ENCODE assay signal across 8 cellular contexts in genomic region chr12:14885718-14886201, GRCh38. TPM values are rescaled to one million over a fixed set of nuclear protein-coding genes. Genes with fewer than 3 reads are reported as not detected.
DNase-seq lines count a peak whose midpoint lies in the region; ATAC-seq, FAIRE-seq and TF ChIP-seq lines count a peak whose summit lies in the region.

Gene MGP (minus strand): TSS chr12:14885854. CDS start chr12:14885791, 63 bp downstream.

- no peaks in the 10 kb centered on the region for H3K9me1 ChIP-seq in IMR-90 (ENCODE audit: insufficient read depth, low read length)

- H4K8ac ChIP-seq in IMR-90 (ENCODE audit: low read depth in 2 of 2, low read length in 2 of 2) = no peak within 1 kb of the TSS

- TF ChIP-seq POLR2A in IMR-90 (IDR thresholded peaks at IDR 0.05; ENCODE audit: low read depth, low read length) = no peak

- no peaks in the 10 kb centered on the region for H4K20me1 ChIP-seq in IMR-90 (ENCODE audit: insufficient read depth, low read length)

- no peak within 1 kb of the TSS for H3K56ac ChIP-seq in IMR-90 (ENCODE audit: extremely low read depth, insufficient read depth, low read length)

- POLR2A ChIA-PET in IMR-90 (lab: Charles Lee; ENCODE audit: unreplicated experiment) = no interaction called here

- H3K9ac ChIP-seq in IMR-90 (ENCODE audit: low read depth, low read length) (0 out of 2 replicates have a peak within 1 kb of the TSS, but pooled peaks have one; percentile 24), subcutaneous abdominal adipose tissue (ENCODE audit: low read length in 5 of 5) (peak within 1 kb of the TSS; percentile 22 to 75 (median 65))

- H3K14ac ChIP-seq in IMR-90 (replicated peaks; ENCODE audit: low read depth, low read length) = no peak within 1 kb of the TSS

- no peak within 1 kb of the TSS for H4K5ac ChIP-seq in IMR-90 (ENCODE audit: low read depth, low read length)

- H2AK5ac ChIP-seq in IMR-90 (ENCODE audit: low read depth, low read length) = no peak within 1 kb of the TSS

- peak within 1 kb of the TSS; percentile 84 for H3K4me2 ChIP-seq in IMR-90 (ENCODE audit: low read depth, low read length)

- no peak within 1 kb of the TSS for H4K91ac ChIP-seq in IMR-90 (ENCODE audit: insufficient read depth, low read depth, low read length)

- TF ChIP-seq RAD21 in IMR-90 (IDR thresholded peaks at IDR 0.05; ENCODE audit: low read length) = no peak

- peak within 1 kb of the TSS; percentile 13; the same call in 1 of the 2 replicates for H3K18ac ChIP-seq in IMR-90 (ENCODE audit: low read depth, low read length)

- H3K4me1 ChIP-seq in IMR-90 (ENCODE audit: control insufficient read depth, insufficient read depth, low read length) = peaks cover 8% of the 10 kb centered on the region; the same call in 1 of the 2 replicates
- H3K4me1 ChIP-seq in subcutaneous abdominal adipose tissue (ENCODE audit: control insufficient read depth in 5 of 5, insufficient read depth in 5 of 5, low read length in 5 of 5) = peaks cover 0 to 27% (median 19%) of the 10 kb centered on the region in 5 donors

- no TSS peak for BruUV-seq in IMR-90 (replicated peaks; lab: Mats Ljungman, UMichigan)

- H2BK5ac ChIP-seq in IMR-90 (ENCODE audit: low read depth, low read length, poor library complexity, severe bottlenecking) = no peak within 1 kb of the TSS

- H3K27ac ChIP-seq in IMR-90 (ENCODE audit: insufficient read depth, low read length) (peak within 1 kb of the TSS; percentile 45; the same call in 1 of the 2 replicates), subcutaneous abdominal adipose tissue (ENCODE audit: low read depth, low read length) (peak within 1 kb of the TSS; percentile 76)

- CTCF ChIA-PET in IMR-90 (lab: Yijun Ruan, JAX) = no interaction called here

- no peak within 1 kb of the TSS for H3K4me3 ChIP-seq in IMR-90 (ENCODE audit: insufficient read depth, low read depth, low read length)
- peak within 1 kb of the TSS; percentile 48 to 76 (median 64) for H3K4me3 ChIP-seq in subcutaneous abdominal adipose tissue (ENCODE audit: low read depth in 1 of 5, low read length in 5 of 5)

- DNase-seq in IMR-90 (peak; percentile 18), amniotic epithelial cell (ENCODE audit: low read depth) (peak; percentile 81), iris pigment epithelial cell (ENCODE audit: low read depth) (peak; percentile 18), NCI-H82 (lab: John Stamatoyannopoulos, UW) (no peak), GM19239 (ENCODE audit: insufficient read length, low spot score) (no peak)

- H3K23ac ChIP-seq in IMR-90 (ENCODE audit: low read depth, low read length) = 0 out of 2 replicates have a peak within 1 kb of the TSS, but pooled peaks have one; percentile 66

- H2AFZ ChIP-seq in IMR-90 (replicated peaks; ENCODE audit: low read length, poor library complexity) = peak within 1 kb of the TSS; percentile 57

- peaks cover 8% of the 10 kb centered on the region for H3K27me3 ChIP-seq in IMR-90 (ENCODE audit: control insufficient read depth, insufficient read depth, low read length)
- H3K27me3 ChIP-seq in subcutaneous abdominal adipose tissue (ENCODE audit: control insufficient read depth in 5 of 5, insufficient read depth in 4 of 5, low read length in 5 of 5) = no peaks in the 10 kb centered on the region

- no peak for FAIRE-seq in GM19239 (lab: Jason Lieb, UNC)

- TF ChIP-seq CTCF in IMR-90 (conservative IDR thresholded peaks at IDR 0.05; ENCODE audit: low read depth, low read length) = no peak

- H2BK120ac ChIP-seq in IMR-90 (ENCODE audit: low read depth, low read length) = no peak within 1 kb of the TSS; the same call in 1 of the 2 replicates

- H3K36me3 ChIP-seq in IMR-90 (ENCODE audit: control insufficient read depth, insufficient read depth, low read length) (no peaks in the 10 kb centered on the region), subcutaneous abdominal adipose tissue (ENCODE audit: control insufficient read depth in 5 of 5, insufficient read depth in 5 of 5, low read length in 5 of 5) (peaks cover 0 to 7% (median 0%) of the 10 kb centered on the region in 5 donors)

- ATAC-seq in IMR-90 (ENCODE audit: low read depth) = peak; percentile 61
- ATAC-seq in HG03095 (IDR thresholded peaks at IDR 0.05; ENCODE audit: unreplicated experiment) = no peak
- ATAC-seq in GM21367 (IDR thresholded peaks at IDR 0.05; ENCODE audit: unreplicated experiment) = no peak

- no peak within 1 kb of the TSS for H3K4ac ChIP-seq in IMR-90 (ENCODE audit: low read depth, low read length)

- dilution Hi-C loops in IMR-90 (cut with HindIII; ENCODE audit: low sequenced_read_pairs, unreplicated experiment) = no loop called here

- no CpG with 5 or more reads among the region's 6 CpGs for WGBS in IMR-90 (ENCODE audit: extremely low coverage in 2 of 2, insufficient read length in 1 of 2), 2 experiments

- H2BK15ac ChIP-seq in IMR-90 (ENCODE audit: low read depth, low read length) = no peak within 1 kb of the TSS

- H3K9me3 ChIP-seq in IMR-90 (ENCODE audit: control insufficient read depth, insufficient read depth, low read length) (no peaks in the 10 kb centered on the region), subcutaneous abdominal adipose tissue (ENCODE audit: control insufficient read depth in 5 of 5, low read length in 5 of 5) (no peaks in the 10 kb centered on the region)

- no peak within 1 kb of the TSS for H2AK9ac ChIP-seq in IMR-90 (replicated peaks; ENCODE audit: low read depth, low read length, poor library complexity)

- H3K79me1 ChIP-seq in IMR-90 (ENCODE audit: low read depth in 1 of 2, low read length in 2 of 2) = no peaks in the 10 kb centered on the region

- in situ Hi-C loops in IMR-90 (cut with MboI; ENCODE audit: low sequenced_read_pairs) = no loop called here

- H2BK20ac ChIP-seq in IMR-90 (ENCODE audit: low read depth, low read length) = no peak within 1 kb of the TSS

- intact Hi-C loops in IMR-90 (cut with micrococcal nuclease) = no loop called here

TF ChIP-seq in IMR-90, 13 proteins besides CTCF, POLR2A, EP300 and RAD21:
- no peak for TF ChIP-seq MAFK (IDR thresholded peaks at IDR 0.05; ENCODE audit: low read depth, low read length)
- TF ChIP-seq SMC3 (IDR thresholded peaks at IDR 0.05; ENCODE audit: low read depth, low read length) = no peak
- TF ChIP-seq CEBPB (IDR thresholded peaks at IDR 0.05; ENCODE audit: low read depth, low read length) = no peak
- TF ChIP-seq BHLHE40 (IDR thresholded peaks at IDR 0.05; ENCODE audit: low read depth, low read length) = no peak
- TF ChIP-seq CHD1 (IDR thresholded peaks at IDR 0.05; ENCODE audit: low read depth, low read length) = no peak
- no peak for TF ChIP-seq MAZ (IDR thresholded peaks at IDR 0.05; ENCODE audit: borderline replicate concordance, low read depth, low read length)
- TF ChIP-seq, protein P1, sequence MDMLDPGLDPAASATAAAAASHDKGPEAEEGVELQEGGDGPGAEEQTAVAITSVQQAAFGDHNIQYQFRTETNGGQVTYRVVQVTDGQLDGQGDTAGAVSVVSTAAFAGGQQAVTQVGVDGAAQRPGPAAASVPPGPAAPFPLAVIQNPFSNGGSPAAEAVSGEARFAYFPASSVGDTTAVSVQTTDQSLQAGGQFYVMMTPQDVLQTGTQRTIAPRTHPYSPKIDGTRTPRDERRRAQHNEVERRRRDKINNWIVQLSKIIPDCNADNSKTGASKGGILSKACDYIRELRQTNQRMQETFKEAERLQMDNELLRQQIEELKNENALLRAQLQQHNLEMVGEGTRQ (IDR thresholded peaks at IDR 0.05; ENCODE audit: low read depth, low read length) = no peak
- TF ChIP-seq RCOR1 (IDR thresholded peaks at IDR 0.05; ENCODE audit: insufficient replicate concordance, low read length) = no peak
- TF ChIP-seq MXI1 (IDR thresholded peaks at IDR 0.05; ENCODE audit: borderline replicate concordance, low read depth, low read length) = no peak
- TF ChIP-seq NFE2L2 (IDR thresholded peaks at IDR 0.05; ENCODE audit: low read depth, low read length) = no peak
- TF ChIP-seq, protein P2, sequence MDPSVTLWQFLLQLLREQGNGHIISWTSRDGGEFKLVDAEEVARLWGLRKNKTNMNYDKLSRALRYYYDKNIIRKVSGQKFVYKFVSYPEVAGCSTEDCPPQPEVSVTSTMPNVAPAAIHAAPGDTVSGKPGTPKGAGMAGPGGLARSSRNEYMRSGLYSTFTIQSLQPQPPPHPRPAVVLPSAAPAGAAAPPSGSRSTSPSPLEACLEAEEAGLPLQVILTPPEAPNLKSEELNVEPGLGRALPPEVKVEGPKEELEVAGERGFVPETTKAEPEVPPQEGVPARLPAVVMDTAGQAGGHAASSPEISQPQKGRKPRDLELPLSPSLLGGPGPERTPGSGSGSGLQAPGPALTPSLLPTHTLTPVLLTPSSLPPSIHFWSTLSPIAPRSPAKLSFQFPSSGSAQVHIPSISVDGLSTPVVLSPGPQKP (IDR thresholded peaks at IDR 0.05; ENCODE audit: borderline replicate concordance, low read depth, low read length) = no peak
- no peak for TF ChIP-seq RFX5 (IDR thresholded peaks at IDR 0.05; ENCODE audit: low read depth, low read length)
- no peak for TF ChIP-seq FOS (IDR thresholded peaks at IDR 0.05; ENCODE audit: low read depth, low read length)

RNA-seq across cellular contexts. Expression of gene MGP, which starts in this region (rescaled TPM):
- 0.56 and 1.4 TPM in 2 replicates for total RNA-seq in IMR-90 (2012; rRNA removed)
- 1.9 and 2.7 TPM in 2 replicates for polyA plus RNA-seq in IMR-90 (2012; rRNA removed)
- polyA plus RNA-seq in IMR-90 (2012; cell fraction: cytosol; rRNA removed) = 0.65 and 1.2 TPM in 2 replicates
- polyA plus RNA-seq in IMR-90 (2012; cell fraction: nucleus; rRNA removed; ENCODE audit: low replicate concordance) = 0.10 and 0.57 TPM in 2 replicates

Comparison
In these comparisons a context has a peak if more than half of its experiments do, and no peak if none do; other contexts are left out.
1. DNase-seq: peak in IMR-90 (single experiment), amniotic epithelial cell (single experiment) and iris pigment epithelial cell (single experiment); none in NCI-H82 (single experiment) and GM19239 (single experiment).